ENCODE assay signal across 9 cellular contexts in the genomic region with DNA sequence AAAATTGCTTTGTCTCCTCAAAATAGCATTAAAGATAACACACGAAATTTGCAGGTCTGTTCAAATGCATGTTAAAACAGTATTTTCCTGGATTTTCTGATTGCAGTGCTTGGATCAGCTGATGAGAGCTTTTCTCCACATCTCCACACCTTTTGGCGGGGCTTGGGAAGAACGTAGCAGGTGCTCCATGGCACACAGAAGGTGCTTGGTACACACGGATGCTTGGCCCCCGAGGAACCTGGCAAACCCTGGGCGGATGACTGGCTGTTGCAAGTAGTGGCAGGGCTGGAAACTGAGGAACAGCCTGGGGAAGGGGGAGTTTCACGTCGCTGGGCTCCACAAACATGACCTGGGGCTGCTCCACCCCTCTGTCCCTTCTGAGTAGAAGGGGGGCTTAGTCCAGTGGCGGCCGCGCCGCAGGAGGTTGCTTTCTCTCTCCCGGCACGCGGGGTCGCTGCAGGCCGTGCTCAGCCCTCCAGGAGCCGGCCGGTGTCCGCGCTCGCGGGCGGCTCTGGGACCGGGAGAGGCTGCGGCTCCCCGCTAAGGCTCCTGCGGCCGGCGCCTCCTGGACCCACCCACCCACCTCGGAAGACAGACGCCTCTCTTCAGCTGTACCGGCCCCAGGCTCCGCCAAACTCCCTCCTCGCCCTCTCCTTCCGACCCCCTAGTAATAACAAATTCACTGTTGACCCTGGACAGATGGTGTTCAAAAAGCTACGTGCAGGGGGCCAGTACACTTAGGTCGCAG.
DNase-seq lines count a peak whose midpoint lies in the region; ATAC-seq and TF ChIP-seq lines count a peak whose summit lies in the region.
"Had no signal": no experiment of that assay in that cellular context is flagged by ENCODE, and none has a peak within 500 bp of the region (broad histone marks: within the 10 kb centered on the region; RNA-seq: fewer than 3 reads in every experiment).

No MANE protein-coding gene starts in this region.

- no peak overlapping the region for H3K27ac Mint-ChIP-seq in Calu3 (ENCODE audit: unreplicated experiment)
- H3K27ac Mint-ChIP-seq in T-helper 2 cell treated with Interferon-gamma antibody and Interleukin-4, amounts not matched to agents 5 μg/mL and 100 μg/mL, for 36 hours = no peak overlapping the region

- BruUV-seq in Calu3 (replicated peaks; lab: Mats Ljungman, UMichigan) (no TSS peak), OCI-LY7 (replicated peaks; lab: Mats Ljungman, UMichigan) (no TSS peak)

- H3K4me3 ChIP-seq in HAP-1 (no peak overlapping the region), OCI-LY7 (ENCODE audit: low read depth, low read length, poor library complexity, severe bottlenecking) (no peak overlapping the region)
- H3K4me3 ChIP-seq: Peyer's patch had no signal

- peak; percentile 52 for ATAC-seq in esophagus mucosa

- CTCF ChIA-PET in Calu3 (lab: Charles Lee) = interaction anchor here (0.6 to 1.3 kb wide), 5 partner anchors 34 to 634 kb away, joined by 4 to 7 read pairs (median 5); no protein-coding TSS in a partner anchor
- CTCF ChIA-PET in OCI-LY7 (lab: Charles Lee; ENCODE audit: unreplicated experiment) = no interaction called here

- no peaks in the 10 kb centered on the region for H4K20me1 ChIP-seq in OCI-LY7 (ENCODE audit: insufficient read depth, low read length)

- H3K9me3 Mint-ChIP-seq in Calu3 (ENCODE audit: low read depth, unreplicated experiment) = no peaks in the 10 kb centered on the region
- H3K9me3 Mint-ChIP-seq in T-helper 2 cell treated with Interferon-gamma antibody and Interleukin-4, amounts not matched to agents 5 μg/mL and 100 μg/mL, for 36 hours = no peaks in the 10 kb centered on the region

- peaks cover 14% of the 10 kb centered on the region; the same call in 1 of the 2 replicates for H3K27me3 ChIP-seq in HAP-1 (ENCODE audit: low read depth)
- H3K27me3 ChIP-seq: Peyer's patch had no signal

- no peaks in the 10 kb centered on the region for H3K4me1 Mint-ChIP-seq in Calu3 (ENCODE audit: low read depth, unreplicated experiment)
- H3K4me1 Mint-ChIP-seq in T-helper 2 cell treated with Interferon-gamma antibody and Interleukin-4, amounts not matched to agents 5 μg/mL and 100 μg/mL, for 36 hours (ENCODE audit: low read depth) = no peaks in the 10 kb centered on the region

- peak overlapping the region; percentile 36 for H3K4me3 Mint-ChIP-seq in Calu3 (ENCODE audit: low read depth, unreplicated experiment)
- no peak overlapping the region for H3K4me3 Mint-ChIP-seq in T-helper 2 cell treated with Interferon-gamma antibody and Interleukin-4, amounts not matched to agents 5 μg/mL and 100 μg/mL, for 36 hours

- in situ Hi-C loops in HAP-1 (cut with MboI; ENCODE audit: low sequenced_read_pairs) = no loop called here

- H3K36me3 ChIP-seq in HAP-1 (replicated peaks) (no peaks in the 10 kb centered on the region), OCI-LY7 (ENCODE audit: insufficient read depth, low read length) (no peaks in the 10 kb centered on the region)
- H3K36me3 ChIP-seq: Peyer's patch had no signal

- peak; percentile 79 for DNase-seq in Calu3
- peak; percentile 22 to 73 for DNase-seq in HAP-1 (ENCODE audit: low spot score in 2 of 2)
- no peak for DNase-seq in OCI-LY7 (ENCODE audit: low spot score)
- peak; percentile 31 for DNase-seq in mucosa of gallbladder (ENCODE audit: low spot score)
- no peak for DNase-seq in foreskin melanocyte
- no peak for DNase-seq in putamen (ENCODE audit: low spot score)
- DNase-seq in T-helper 2 cell treated with Interferon-gamma antibody and Interleukin-4, amounts not matched to agents 5 μg/mL and 100 μg/mL, for 36 hours (ENCODE audit: low spot score) = no peak

- no peaks in the 10 kb centered on the region for H3K9me2 ChIP-seq in OCI-LY7 (ENCODE audit: insufficient read depth, low read length)

- POLR2A ChIA-PET in OCI-LY7 (lab: Charles Lee) = no interaction called here

- TF ChIP-seq CTCF in Calu3 (IDR thresholded peaks at IDR 0.05; ENCODE audit: unreplicated experiment) (peak; percentile 60), OCI-LY7 (conservative IDR thresholded peaks at IDR 0.05; ENCODE audit: low read length) (0 out of 2 replicates have a peak, but pooled peaks have one; percentile 27)

- no peak overlapping the region for H3K27ac ChIP-seq in OCI-LY7 (ENCODE audit: low read depth, low read length, poor library complexity, severe bottlenecking)
- H3K27ac ChIP-seq: Peyer's patch had no signal

- peaks cover 73% of the 10 kb centered on the region for H3K27me3 Mint-ChIP-seq in Calu3 (ENCODE audit: unreplicated experiment)
- peaks cover 14% of the 10 kb centered on the region for H3K27me3 Mint-ChIP-seq in T-helper 2 cell treated with Interferon-gamma antibody and Interleukin-4, amounts not matched to agents 5 μg/mL and 100 μg/mL, for 36 hours (ENCODE audit: low read depth)

- no peaks in the 10 kb centered on the region for H3K79me2 ChIP-seq in OCI-LY7 (ENCODE audit: insufficient read depth, low read depth, low read length)

- intact Hi-C loops in Calu3 (cut with micrococcal nuclease; ENCODE audit: unreplicated experiment) (loop anchor here (1.0 to 5.0 kb wide), 4 partner anchors 129 to 281 kb away; no protein-coding TSS in a partner anchor), OCI-LY7 (cut with micrococcal nuclease; ENCODE audit: unreplicated experiment) (no loop called here)

- H2AFZ ChIP-seq in OCI-LY7 (ENCODE audit: low read length) = no peak overlapping the region

- H3K9me3 ChIP-seq in HAP-1 (no peaks in the 10 kb centered on the region), OCI-LY7 (ENCODE audit: low read length) (no peaks in the 10 kb centered on the region)
- H3K9me3 ChIP-seq: Peyer's patch had no signal

- no peaks in the 10 kb centered on the region for H3K36me3 Mint-ChIP-seq in Calu3 (ENCODE audit: insufficient read depth, unreplicated experiment)
- no peaks in the 10 kb centered on the region for H3K36me3 Mint-ChIP-seq in T-helper 2 cell treated with Interferon-gamma antibody and Interleukin-4, amounts not matched to agents 5 μg/mL and 100 μg/mL, for 36 hours (ENCODE audit: low read depth)

- no peak overlapping the region for H3K4me2 ChIP-seq in OCI-LY7 (ENCODE audit: low read length)

- H3K4me1 ChIP-seq in HAP-1 = no peaks in the 10 kb centered on the region
- H3K4me1 ChIP-seq in OCI-LY7 (ENCODE audit: insufficient read depth, low read length, poor library complexity, severe bottlenecking) = no peaks in the 10 kb centered on the region
- H3K4me1 ChIP-seq: Peyer's patch had no signal

Comparison
In these comparisons a context has a peak if more than half of its experiments do, and no peak if none do; other contexts are left out.
1. DNase-seq: peak in Calu3 (single experiment), HAP-1 (2 of 2) and mucosa of gallbladder (single experiment); none in OCI-LY7 (single experiment), foreskin melanocyte (single experiment), putamen (single experiment) and T-helper 2 cell treated with Interferon-gamma antibody and Interleukin-4, amounts not matched to agents 5 μg/mL and 100 μg/mL, for 36 hours (single experiment).